7 cellular contexts compared by ENCODE assay signal in the genomic region with DNA sequence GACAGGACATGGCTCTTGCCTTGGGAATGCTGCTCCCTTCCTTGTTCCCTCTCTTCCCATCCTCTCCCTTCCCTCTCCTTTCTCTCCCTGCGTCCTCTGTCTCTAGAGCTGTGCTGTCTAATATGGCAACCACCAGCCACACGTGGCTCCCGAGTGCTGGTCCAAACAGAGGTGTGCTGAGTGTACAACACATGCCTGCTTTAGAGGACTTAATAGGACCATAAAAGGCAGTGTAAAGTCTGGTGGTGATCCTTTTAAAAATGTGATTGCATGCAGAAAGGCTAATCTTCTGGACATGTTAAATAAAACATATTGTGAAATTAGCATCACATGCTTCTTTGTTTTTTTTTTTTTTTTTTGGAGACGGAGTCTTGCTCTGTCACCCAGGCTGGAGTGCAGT.
"Had no signal": no experiment of that assay in that cellular context is flagged by ENCODE, and none has a peak within 500 bp of the region (broad histone marks: within the 10 kb centered on the region; RNA-seq: fewer than 3 reads in every experiment).

No MANE protein-coding gene starts in this region.

- H3K36me3 ChIP-seq: HAP-1 had no signal

- H3K9me3 Mint-ChIP-seq: GM23338, HFFc6 had no signal

- H3K27ac Mint-ChIP-seq: GM23338, HFFc6, IgD-negative memory B cell had no signal

- H3K27ac ChIP-seq: HL-60 had no signal

- H3K4me3 Mint-ChIP-seq: GM23338, HFFc6, IgD-negative memory B cell had no signal

- H3K4me3 ChIP-seq: GM23338, HAP-1 had no signal

- H3K9me3 ChIP-seq: HAP-1 had no signal

- ATAC-seq: GM23338, HCT116, HepG2 had no signal

- H3K4me1 ChIP-seq: HAP-1 had no signal

- H3K4me1 Mint-ChIP-seq: IgD-negative memory B cell had no signal

- DNase-seq: HFFc6 had no signal
